8 cellular contexts compared by ENCODE assay signal in genomic region chr19:39995794-39996193, GRCh38. TPM values are rescaled to one million over a fixed set of nuclear protein-coding genes. Genes with fewer than 3 reads are reported as not detected.
DNase-seq lines count a peak whose midpoint lies in the region; ATAC-seq and TF ChIP-seq lines count a peak whose summit lies in the region.

No MANE protein-coding gene starts in this region.

- H3K36me3 ChIP-seq in CD4-positive, CD25-positive, alpha-beta regulatory T cell (ENCODE audit: control insufficient read depth, insufficient read depth, low read length), result peaks cover 4% of the 10 kb centered on the region
- H3K36me3 ChIP-seq in IMR-90 (ENCODE audit: control insufficient read depth, insufficient read depth, low read length), result no peaks in the 10 kb centered on the region; the same call in 1 of the 2 replicates
- no peaks in the 10 kb centered on the region for H3K36me3 ChIP-seq in naive thymus-derived CD4-positive, alpha-beta T cell (ENCODE audit: control insufficient read depth in 2 of 3, insufficient read depth in 3 of 3, low read length in 3 of 3)

- no peak overlapping the region for H2BK15ac ChIP-seq in IMR-90 (ENCODE audit: low read depth, low read length)

- TF ChIP-seq CTCF in IMR-90 (conservative IDR thresholded peaks at IDR 0.05; ENCODE audit: low read depth, low read length), result no peak
- no peak for TF ChIP-seq CTCF in MCF 10A (IDR thresholded peaks at IDR 0.05; ENCODE audit: unreplicated experiment)

- H3K27ac ChIP-seq in CD4-positive, CD25-positive, alpha-beta regulatory T cell (ENCODE audit: insufficient read depth, low read length, poor library complexity, severe bottlenecking), result peak overlapping the region; percentile 87
- no peak overlapping the region for H3K27ac ChIP-seq in IMR-90 (ENCODE audit: insufficient read depth, low read length)
- no peak overlapping the region for H3K27ac ChIP-seq in naive thymus-derived CD4-positive, alpha-beta T cell (ENCODE audit: low read depth, low read length)

- H3K27me3 ChIP-seq in CD4-positive, CD25-positive, alpha-beta regulatory T cell (ENCODE audit: control insufficient read depth, insufficient read depth, low read length), result no peaks in the 10 kb centered on the region
- H3K27me3 ChIP-seq in IMR-90 (ENCODE audit: control insufficient read depth, insufficient read depth, low read length), result no peaks in the 10 kb centered on the region
- H3K27me3 ChIP-seq in naive thymus-derived CD4-positive, alpha-beta T cell (ENCODE audit: control insufficient read depth in 2 of 2, insufficient read depth in 2 of 2, low read length in 2 of 2), result no peaks in the 10 kb centered on the region

- peak overlapping the region; percentile 79; the same call in 1 of the 2 replicates for H3K23ac ChIP-seq in IMR-90 (ENCODE audit: low read depth, low read length)

- H2AK9ac ChIP-seq in IMR-90 (replicated peaks; ENCODE audit: low read depth, low read length, poor library complexity), result peak overlapping the region; percentile 15

- peak overlapping the region; percentile 89 for H3K4me3 ChIP-seq in CD4-positive, CD25-positive, alpha-beta regulatory T cell (ENCODE audit: low read depth, low read length)
- no peak overlapping the region for H3K4me3 ChIP-seq in IMR-90 (ENCODE audit: insufficient read depth, low read depth, low read length)
- no peak overlapping the region for H3K4me3 ChIP-seq in naive thymus-derived CD4-positive, alpha-beta T cell (ENCODE audit: low read length)

- H3K9me1 ChIP-seq in IMR-90 (ENCODE audit: insufficient read depth, low read length), result no peaks in the 10 kb centered on the region; the same call in 1 of the 2 replicates

- H2BK5ac ChIP-seq in IMR-90 (ENCODE audit: low read depth, low read length, poor library complexity, severe bottlenecking), result no peak overlapping the region

- WGBS in IMR-90 (ENCODE audit: extremely low coverage in 2 of 2, insufficient read length in 1 of 2), 2 experiments, result no CpG with 5 or more reads among the region's 1 CpG

- H3K79me1 ChIP-seq in IMR-90 (ENCODE audit: low read depth in 1 of 2, low read length in 2 of 2), result peaks cover 19 to 41% of the 10 kb centered on the region in 2 experiments

- TF ChIP-seq POLR2A in IMR-90 (IDR thresholded peaks at IDR 0.05; ENCODE audit: low read depth, low read length), result no peak

- no peak overlapping the region for H4K5ac ChIP-seq in IMR-90 (ENCODE audit: low read depth, low read length)

- dilution Hi-C loops in IMR-90 (cut with HindIII; ENCODE audit: low sequenced_read_pairs, unreplicated experiment), result no loop called here

- no peak overlapping the region for H3K9ac ChIP-seq in IMR-90 (ENCODE audit: low read depth, low read length)

- peak overlapping the region; percentile 47; the same call in 1 of the 2 replicates for H2AK5ac ChIP-seq in IMR-90 (ENCODE audit: low read depth, low read length)

- no peak overlapping the region for H2AFZ ChIP-seq in IMR-90 (replicated peaks; ENCODE audit: low read length, poor library complexity)

- intact Hi-C loops in IMR-90 (cut with micrococcal nuclease) (no loop called here), MCF 10A (cut with micrococcal nuclease) (loop anchor here (2.0 kb wide), 1 partner anchor 95 kb away; the partner anchor contains the start of gene ZNF780A)
- intact Hi-C loops in naive thymus-derived CD4-positive, alpha-beta T cell (cut with micrococcal nuclease), result loop anchor here (1.0 to 2.0 kb wide), 8 partner anchors 24 to 289 kb away; partner anchors contain the start of genes AKT2 (in 1 of the 2), DYRK1B (in 1 of the 2), FBL (in 1 of the 2) and PSMC4 (in 1 of the 2)

- H3K56ac ChIP-seq in IMR-90 (ENCODE audit: extremely low read depth, insufficient read depth, low read length), result no peak overlapping the region

- CTCF ChIA-PET in IMR-90 (lab: Yijun Ruan, JAX) (no interaction called here), MCF 10A (lab: Yijun Ruan, JAX) (interaction anchor here (0.7 kb wide), 1 partner anchor 124 kb away, joined by 3 read pairs; no protein-coding TSS in a partner anchor)
- CTCF ChIA-PET in naive thymus-derived CD4-positive, alpha-beta T cell (lab: Charles Lee), result no interaction called here

- no peak for TF ChIP-seq RAD21 in IMR-90 (IDR thresholded peaks at IDR 0.05; ENCODE audit: low read length)

- H3K4me2 ChIP-seq in IMR-90 (ENCODE audit: low read depth, low read length), result peak overlapping the region; percentile 77

- H3K18ac ChIP-seq in IMR-90 (ENCODE audit: low read depth, low read length), result no peak overlapping the region

- no peak overlapping the region for H3K27ac Mint-ChIP-seq in CD4-positive, CD25-positive, alpha-beta regulatory T cell
- peak overlapping the region; percentile 93 for H3K27ac Mint-ChIP-seq in MCF 10A (ENCODE audit: low read depth, unreplicated experiment)
- peak overlapping the region in 6 of 9 donors; percentile 50 to 100 (median 81) for H3K27ac Mint-ChIP-seq in naive thymus-derived CD4-positive, alpha-beta T cell

- 0 out of 2 replicates have a peak overlapping the region, but pooled peaks have one; percentile 37 for H3K14ac ChIP-seq in IMR-90 (replicated peaks; ENCODE audit: low read depth, low read length)

- H4K8ac ChIP-seq in IMR-90 (ENCODE audit: low read depth in 2 of 2, low read length in 2 of 2), result peak overlapping the region in 1 of 2 experiments; percentile 4; a peak in 1 of 4 replicates

- DNase-seq in CD4-positive, CD25-positive, alpha-beta regulatory T cell, result no peak
- DNase-seq in IMR-90 (no peak), MCF 10A (ENCODE audit: unreplicated experiment) (no peak), NCI-H2107 (lab: John Stamatoyannopoulos, UW) (no peak)
- DNase-seq in naive thymus-derived CD4-positive, alpha-beta T cell, result no peak

- in situ Hi-C loops in IMR-90 (cut with MboI; ENCODE audit: low sequenced_read_pairs), result no loop called here

- H3K27me3 Mint-ChIP-seq in CD4-positive, CD25-positive, alpha-beta regulatory T cell, result no peaks in the 10 kb centered on the region
- H3K27me3 Mint-ChIP-seq in MCF 10A (ENCODE audit: insufficient read depth, unreplicated experiment), result no peaks in the 10 kb centered on the region
- H3K27me3 Mint-ChIP-seq in naive thymus-derived CD4-positive, alpha-beta T cell, result no peaks in the 10 kb centered on the region

- peaks cover 0 to 17% of the 10 kb centered on the region in 2 experiments for H3K9me3 ChIP-seq in CD4-positive, CD25-positive, alpha-beta regulatory T cell (ENCODE audit: control insufficient read depth in 2 of 2, low read length in 2 of 2)
- H3K9me3 ChIP-seq in IMR-90 (ENCODE audit: control insufficient read depth, insufficient read depth, low read length), result no peaks in the 10 kb centered on the region; the same call in 1 of the 2 replicates
- peaks cover 0 to 16% (median 0%) of the 10 kb centered on the region in 3 experiments for H3K9me3 ChIP-seq in naive thymus-derived CD4-positive, alpha-beta T cell (ENCODE audit: control insufficient read depth in 2 of 3, low read length in 3 of 3)

- peak overlapping the region; percentile 74 to 99 (median 96) for H3K4me3 Mint-ChIP-seq in CD4-positive, CD25-positive, alpha-beta regulatory T cell
- peak overlapping the region; percentile 91 for H3K4me3 Mint-ChIP-seq in MCF 10A (ENCODE audit: unreplicated experiment)
- H3K4me3 Mint-ChIP-seq in naive thymus-derived CD4-positive, alpha-beta T cell, result peak overlapping the region; percentile 68 to 100 (median 92)

- H4K91ac ChIP-seq in IMR-90 (ENCODE audit: insufficient read depth, low read depth, low read length), result no peak overlapping the region

- H3K4ac ChIP-seq in IMR-90 (ENCODE audit: low read depth, low read length), result no peak overlapping the region

- no peak for ATAC-seq in CD4-positive, CD25-positive, alpha-beta regulatory T cell (ENCODE audit: low read depth in 2 of 2)
- ATAC-seq in IMR-90 (ENCODE audit: low read depth), result no peak
- no peak for ATAC-seq in naive thymus-derived CD4-positive, alpha-beta T cell
- no peak for ATAC-seq in HG03108 (IDR thresholded peaks at IDR 0.05; ENCODE audit: unreplicated experiment)
- no peak for ATAC-seq in GM18909 (IDR thresholded peaks at IDR 0.05; ENCODE audit: poor library complexity, unreplicated experiment)
- ATAC-seq in HG03571 (IDR thresholded peaks at IDR 0.05; ENCODE audit: unreplicated experiment), result no peak

- no peaks in the 10 kb centered on the region for H4K20me1 ChIP-seq in IMR-90 (ENCODE audit: insufficient read depth, low read length)

- BruUV-seq in IMR-90 (replicated peaks; lab: Mats Ljungman, UMichigan), result no TSS peak
- BruUV-seq in MCF 10A (replicated peaks; lab: Mats Ljungman, UMichigan), result no TSS peak

- peaks cover 17% of the 10 kb centered on the region for H3K4me1 ChIP-seq in CD4-positive, CD25-positive, alpha-beta regulatory T cell (ENCODE audit: control insufficient read depth, insufficient read depth, low read length, poor library complexity, severe bottlenecking)
- H3K4me1 ChIP-seq in IMR-90 (ENCODE audit: control insufficient read depth, insufficient read depth, low read length), result peaks cover 5% of the 10 kb centered on the region
- peaks cover 10 to 17% of the 10 kb centered on the region in 2 donors for H3K4me1 ChIP-seq in naive thymus-derived CD4-positive, alpha-beta T cell (ENCODE audit: control insufficient read depth in 2 of 2, insufficient read depth in 2 of 2, low read length in 2 of 2)

- peaks cover 0 to 13% (median 2%) of the 10 kb centered on the region in 7 donors for H3K9me3 Mint-ChIP-seq in CD4-positive, CD25-positive, alpha-beta regulatory T cell
- peaks cover 11% of the 10 kb centered on the region for H3K9me3 Mint-ChIP-seq in MCF 10A (ENCODE audit: unreplicated experiment)
- H3K9me3 Mint-ChIP-seq in naive thymus-derived CD4-positive, alpha-beta T cell, result peaks cover 0 to 24% (median 6%) of the 10 kb centered on the region in 11 donors

- H3K4me1 Mint-ChIP-seq in CD4-positive, CD25-positive, alpha-beta regulatory T cell, result peaks cover 23 to 60% (median 45%) of the 10 kb centered on the region in 4 donors
- peaks cover 22% of the 10 kb centered on the region for H3K4me1 Mint-ChIP-seq in MCF 10A (ENCODE audit: insufficient read depth, unreplicated experiment)
- peaks cover 20 to 67% (median 52%) of the 10 kb centered on the region in 7 donors for H3K4me1 Mint-ChIP-seq in naive thymus-derived CD4-positive, alpha-beta T cell

- H2BK120ac ChIP-seq in IMR-90 (ENCODE audit: low read depth, low read length), result no peak overlapping the region

- POLR2A ChIA-PET in IMR-90 (lab: Charles Lee; ENCODE audit: unreplicated experiment) (no interaction called here), MCF 10A (lab: Yijun Ruan, JAX) (interaction anchor here (0.8 to 4.3 kb wide), 5 partner anchors 9 to 150 kb away, joined by 3 to 38 read pairs (median 16); partner anchors contain the start of genes FBL, PSMC4 and ZNF780A)
- POLR2A ChIA-PET in naive thymus-derived CD4-positive, alpha-beta T cell (lab: Charles Lee), result interaction anchor here (0.7 to 3.0 kb wide), 8 partner anchors 10 to 162 kb away, joined by 3 to 28 read pairs (median 7); partner anchors contain the start of genes DYRK1B, PSMC4, ZNF780A and ZNF780B

- H2BK20ac ChIP-seq in IMR-90 (ENCODE audit: low read depth, low read length), result no peak overlapping the region

- peaks cover 17% of the 10 kb centered on the region for H3K36me3 Mint-ChIP-seq in CD4-positive, CD25-positive, alpha-beta regulatory T cell
- H3K36me3 Mint-ChIP-seq in MCF 10A (ENCODE audit: insufficient read depth, unreplicated experiment), result peaks cover 6% of the 10 kb centered on the region
- peaks cover 4 to 47% (median 17%) of the 10 kb centered on the region in 5 donors for H3K36me3 Mint-ChIP-seq in naive thymus-derived CD4-positive, alpha-beta T cell

RNA-seq across cellular contexts. Expression of gene ZNF546, which starts 1.1 kb away (rescaled TPM):
- 2.3 TPM for total RNA-seq in CD4-positive, CD25-positive, alpha-beta regulatory T cell
- polyA plus RNA-seq in CD4-positive, CD25-positive, alpha-beta regulatory T cell, result 1 to 10 TPM; 4.8 to 5.8 (median 5.4) TPM
- total RNA-seq in IMR-90 (2012; rRNA removed) (5.8 and 6.5 TPM in 2 replicates), MCF 10A (2022) (5.2 and 6.3 TPM in 2 replicates)
- 0.57 and 1.6 TPM in 2 replicates for polyA plus RNA-seq in IMR-90 (2012; rRNA removed)
- polyA plus RNA-seq in IMR-90 (2012; cell fraction: cytosol; rRNA removed), result 0.15 and 0.24 TPM in 2 replicates
- polyA plus RNA-seq in IMR-90 (2012; cell fraction: nucleus; rRNA removed; ENCODE audit: low replicate concordance), result 0.29 and 3.6 TPM in 2 replicates
- total RNA-seq in naive thymus-derived CD4-positive, alpha-beta T cell, result 10 to 100 TPM in 2 of 5 experiments, 1 to 10 TPM in 3; 4.7 to 24.8 (median 7.5) TPM
- polyA plus RNA-seq in naive thymus-derived CD4-positive, alpha-beta T cell, result 1 to 10 TPM; 7.0 to 7.6 TPM

RNA-seq across cellular contexts. Expression of gene PSMC4, which starts 24.8 kb away (rescaled TPM):
- total RNA-seq in CD4-positive, CD25-positive, alpha-beta regulatory T cell, result 105 TPM
- polyA plus RNA-seq in CD4-positive, CD25-positive, alpha-beta regulatory T cell, result 100 to 1,000 TPM in 2 of 4 donors, 10 to 100 TPM in 2; 89.9 to 122 (median 101) TPM
- 213 and 216 TPM in 2 replicates for total RNA-seq in IMR-90 (2012; rRNA removed)
- polyA plus RNA-seq in IMR-90 (2012; rRNA removed), result 148 and 158 TPM in 2 replicates
- 133 and 153 TPM in 2 replicates for polyA plus RNA-seq in IMR-90 (2012; cell fraction: cytosol; rRNA removed)
- polyA plus RNA-seq in IMR-90 (2012; cell fraction: nucleus; rRNA removed; ENCODE audit: low replicate concordance), result 114 and 174 TPM in 2 replicates
- total RNA-seq in MCF 10A (2022), result 105 and 108 TPM in 2 replicates
- 100 to 1,000 TPM in 1 of 5 experiments, 10 to 100 TPM in 4; 48.7 to 146 (median 69.1) TPM for total RNA-seq in naive thymus-derived CD4-positive, alpha-beta T cell
- 10 to 100 TPM; 73.5 to 91.1 TPM for polyA plus RNA-seq in naive thymus-derived CD4-positive, alpha-beta T cell

Comparison
In these comparisons a context has a peak if more than half of its experiments do, and no peak if none do; other contexts are left out.
1. H3K27ac Mint-ChIP-seq: peak in MCF 10A (single experiment) and naive thymus-derived CD4-positive, alpha-beta T cell (6 of 9); none in CD4-positive, CD25-positive, alpha-beta regulatory T cell (0 of 3).
2. Peak in every context shown above with its lines, with median percentiles within 50 percentile points of each other: H3K4me3 Mint-ChIP-seq.